ENCODE assay signal across 22 cellular contexts in genomic region chr15:49988766-49989165, GRCh38.
DNase-seq lines count a peak whose midpoint lies in the region; ATAC-seq and TF ChIP-seq lines count a peak whose summit lies in the region.
"Had no signal": no experiment of that assay in that cellular context is flagged by ENCODE, and none has a peak within 500 bp of the region (broad histone marks: within the 10 kb centered on the region; RNA-seq: fewer than 3 reads in every experiment).

No MANE protein-coding gene starts in this region.

- H3K9me3 Mint-ChIP-seq in activated naive CD4-positive, alpha-beta T cell treated with anti-CD3 and anti-CD28 coated beads, Interleukin-2, amount 50 U/mL, for 72 hours, result no peaks in the 10 kb centered on the region
- H3K9me3 Mint-ChIP-seq: effector memory CD8-positive, alpha-beta T cell; natural killer cell had no signal

- DNase-seq in left ventricle myocardium inferior, result no peak
- DNase-seq in left ventricle myocardium superior, result no peak
- DNase-seq in ascending aorta (ENCODE audit: low spot score in 2 of 2), result no peak
- no peak for DNase-seq in activated naive CD4-positive, alpha-beta T cell treated with anti-CD3 and anti-CD28 coated beads, Interleukin-2, amount 50 U/mL, for 72 hours (ENCODE audit: low spot score in 2 of 2)
- no peak for DNase-seq in stimulated activated naive CD4-positive, alpha-beta T cell treated with Interleukin-2 at 50 U/mL for 16 hours (lab: John Stamatoyannopoulos, UW)
- DNase-seq: activated CD4-positive, alpha-beta T cell treated with anti-CD3 and anti-CD28 coated beads, Interleukin-2, amount 50 U/mL, for 4 hours; activated gamma-delta T cell treated with Interleukin-2 at 50 U/mL for 16 hours; activated T-cell treated with anti-CD3 and anti-CD28 coated beads, Interleukin-2, amount 50 U/mL, for 48 hours; central memory CD4-positive, alpha-beta T cell; effector memory CD8-positive, alpha-beta T cell; H7; MG63; natural killer cell; NCI-H1436; NCI-H2107; stimulated activated naive CD4-positive, alpha-beta T cell; T-helper 2 cell had no signal

- H3K4me1 ChIP-seq in left ventricle myocardium inferior (peaks cover 61% of the 10 kb centered on the region), ascending aorta (peaks cover 3 to 30% of the 10 kb centered on the region in 2 donors), rectal smooth muscle tissue (ENCODE audit: control insufficient read depth, insufficient read depth, low read length) (peaks cover 24% of the 10 kb centered on the region)

- ATAC-seq in left ventricle myocardium superior (no peak), GM21515 (IDR thresholded peaks at IDR 0.05; ENCODE audit: unreplicated experiment) (no peak)
- ATAC-seq in activated naive CD4-positive, alpha-beta T cell treated with anti-CD3 and anti-CD28 coated beads, Interleukin-2, amount 50 U/mL, for 72 hours, result no peak
- ATAC-seq: activated CD4-positive, CD25-positive, alpha-beta regulatory T cell treated with anti-CD3 and anti-CD28 coated beads, Interleukin-2, amount 50 U/mL, for 24 hours; effector memory CD8-positive, alpha-beta T cell; natural killer cell had no signal

- H3K4me3 ChIP-seq in left ventricle myocardium inferior, result no peak overlapping the region
- no peak overlapping the region for H3K4me3 ChIP-seq in ascending aorta
- no peak overlapping the region for H3K4me3 ChIP-seq in rectal smooth muscle tissue (ENCODE audit: low read length)
- H3K4me3 ChIP-seq: MG63, skin epidermis had no signal

- no peaks in the 10 kb centered on the region for H3K36me3 ChIP-seq in left ventricle myocardium inferior
- H3K36me3 ChIP-seq in ascending aorta, result no peaks in the 10 kb centered on the region
- no peaks in the 10 kb centered on the region for H3K36me3 ChIP-seq in rectal smooth muscle tissue (ENCODE audit: control insufficient read depth, insufficient read depth, low read length)
- H3K36me3 ChIP-seq: MG63 had no signal

- TF ChIP-seq CTCF in left ventricle myocardium inferior (IDR thresholded peaks at IDR 0.05; ENCODE audit: borderline replicate concordance), result no peak
- TF ChIP-seq CTCF in ascending aorta (IDR thresholded peaks at IDR 0.05), result no peak

- H3K27ac ChIP-seq in left ventricle myocardium inferior (replicated peaks) (peak overlapping the region; percentile 63), ascending aorta (peak overlapping the region; percentile 74 to 89), rectal smooth muscle tissue (ENCODE audit: low read depth, low read length) (peak overlapping the region; percentile 35)
- H3K27ac ChIP-seq: KMS-11, skin epidermis had no signal

- H3K27me3 ChIP-seq in left ventricle myocardium inferior (ENCODE audit: low read depth) (no peaks in the 10 kb centered on the region), ascending aorta (no peaks in the 10 kb centered on the region), rectal smooth muscle tissue (ENCODE audit: control insufficient read depth, insufficient read depth, low read length) (no peaks in the 10 kb centered on the region)
- H3K27me3 ChIP-seq: MG63 had no signal

- no peak overlapping the region for H3K9ac ChIP-seq in rectal smooth muscle tissue (ENCODE audit: low read length)
- H3K9ac ChIP-seq: KMS-11 had no signal

- no peaks in the 10 kb centered on the region for H3K36me3 Mint-ChIP-seq in activated naive CD4-positive, alpha-beta T cell treated with anti-CD3 and anti-CD28 coated beads, Interleukin-2, amount 50 U/mL, for 72 hours

- H3K9me3 ChIP-seq in left ventricle myocardium inferior (replicated peaks) (no peaks in the 10 kb centered on the region), ascending aorta (no peaks in the 10 kb centered on the region)
- H3K9me3 ChIP-seq: MG63 had no signal

- H3K27ac Mint-ChIP-seq in activated naive CD4-positive, alpha-beta T cell treated with anti-CD3 and anti-CD28 coated beads, Interleukin-2, amount 50 U/mL, for 72 hours, result no peak overlapping the region
- H3K27ac Mint-ChIP-seq: effector memory CD8-positive, alpha-beta T cell had no signal

- intact Hi-C loops in left ventricle myocardium inferior (cut with micrococcal nuclease) (no loop called here), left ventricle myocardium superior (cut with micrococcal nuclease) (no loop called here), ascending aorta (cut with DNase I) (no loop called here)
